In genomic region chr16:20490994-20491393, GRCh38 we compare ENCODE assay signal across 4 cellular contexts. TPM values are rescaled to one million over a fixed set of nuclear protein-coding genes. Genes with fewer than 3 reads are reported as not detected.
"Had no signal": no experiment of that assay in that cellular context is flagged by ENCODE, and none has a peak within 500 bp of the region (broad histone marks: within the 10 kb centered on the region; RNA-seq: fewer than 3 reads in every experiment).

No MANE protein-coding gene starts in this region.

RNA-seq across cellular contexts. Expression of gene ACSM2A, which starts 39.7 kb away (rescaled TPM):
- total RNA-seq: LHCN-M2, M059J, MCF 10A, NCI-H460 had no signal
